In genomic region chr12:124523071-124523470, GRCh38 we compare ENCODE assay signal across 10 cellular contexts. TPM values are rescaled to one million over a fixed set of nuclear protein-coding genes. Genes with fewer than 3 reads are reported as not detected.
A peak's percentile ranks its signal among the peaks of the same experiment; 100 is the strongest.
DNase-seq lines count a peak whose midpoint lies in the region; ATAC-seq and TF ChIP-seq lines count a peak whose summit lies in the region.
"Had no signal": no experiment of that assay in that cellular context is flagged by ENCODE, and none has a peak within 500 bp of the region (broad histone marks: within the 10 kb centered on the region; RNA-seq: fewer than 3 reads in every experiment).

No MANE protein-coding gene starts in this region.

- H3K4me3 ChIP-seq in coronary artery (no peak overlapping the region), PC-9 (no peak overlapping the region)

- DNase-seq in H4 (ENCODE audit: low spot score) (peak; percentile 51), NCI-H2227 treated with DMSO at 0.1 percent for 48 hours (lab: John Stamatoyannopoulos, UW) (peak; percentile 6), coronary artery (ENCODE audit: low spot score) (no peak), renal cortical epithelial cell (ENCODE audit: low read depth) (peak; percentile 53), PC-9 (no peak)
- no peak for DNase-seq in activated CD4-positive, CD25-positive, alpha-beta regulatory T cell (lab: John Stamatoyannopoulos, UW)
- DNase-seq: activated naive CD4-positive, alpha-beta T cell treated with anti-CD3 and anti-CD28 coated beads, Interleukin-2, amount 10 ng/mL, durations not matched to agents 7 days and 5 days; stimulated activated CD4-positive, alpha-beta T cell treated with anti-CD3 and anti-CD28 coated beads, Interleukin-2, amount 100 ng/mL, for 48 hours had no signal

- peaks cover 42% of the 10 kb centered on the region for H3K4me1 ChIP-seq in PC-9 (replicated peaks; ENCODE audit: insufficient read depth)

- H3K27me3 ChIP-seq in PC-9 (ENCODE audit: insufficient read depth, low read depth), result no peaks in the 10 kb centered on the region

- no peak overlapping the region for H3K4me2 ChIP-seq in PC-9

- H3K36me3 ChIP-seq in PC-9 (ENCODE audit: low read depth), result no peaks in the 10 kb centered on the region

- CTCF ChIA-PET in PC-9 (lab: Charles Lee), result no interaction called here

- no peaks in the 10 kb centered on the region for H3K9me2 ChIP-seq in PC-9 (ENCODE audit: insufficient read depth)

- peaks cover 44% of the 10 kb centered on the region for H3F3A ChIP-seq in PC-9 (ENCODE audit: insufficient read depth, low read depth)

- POLR2A ChIA-PET in PC-9 (lab: Charles Lee; ENCODE audit: unreplicated experiment), result no interaction called here

- intact Hi-C loops in PC-9 (cut with micrococcal nuclease; ENCODE audit: unreplicated experiment), result no loop called here

- peaks cover 38% of the 10 kb centered on the region for H4K20me1 ChIP-seq in PC-9 (ENCODE audit: insufficient read depth)

- no peak overlapping the region for H2AFZ ChIP-seq in PC-9

- BruUV-seq in PC-9 (replicated peaks; lab: Mats Ljungman, UMichigan), result no TSS peak

- no peaks in the 10 kb centered on the region for H3K9me3 ChIP-seq in PC-9 (ENCODE audit: insufficient read depth, low read depth)

- ATAC-seq in HG03045 (IDR thresholded peaks at IDR 0.05; ENCODE audit: unreplicated experiment), result no peak
- no peak for ATAC-seq in SK-N-SH treated with all-trans-retinoic acid at 6 μM for 48 hours

- H3K79me2 ChIP-seq in PC-9 (ENCODE audit: low read depth), result peaks cover 77% of the 10 kb centered on the region

- H3K27ac ChIP-seq in coronary artery (peak overlapping the region; percentile 22 to 78), PC-9 (no peak overlapping the region)

- TF ChIP-seq CTCF in coronary artery (IDR thresholded peaks at IDR 0.05), result no peak
- TF ChIP-seq CTCF in PC-9 (conservative IDR thresholded peaks at IDR 0.05), result no peak

TF ChIP-seq in SK-N-SH treated with all-trans-retinoic acid at 6 μM for 48 hours, 23 proteins besides CTCF, POLR2A, EP300 and RAD21:
- TF ChIP-seq PATZ1 (CRISPR knock-in tag; IDR thresholded peaks at IDR 0.05; ENCODE audit: borderline replicate concordance) (no peak), CREB5 (CRISPR knock-in tag; IDR thresholded peaks at IDR 0.05; ENCODE audit: low read depth) (no peak), PPARA (CRISPR knock-in tag; IDR thresholded peaks at IDR 0.05; ENCODE audit: borderline replicate concordance) (no peak), GLIS3 (CRISPR knock-in tag; IDR thresholded peaks at IDR 0.05) (no peak)

RNA-seq across cellular contexts. Expression of gene NCOR2, which starts 44.3 kb away (rescaled TPM):
- 17.9 and 21.5 TPM in 2 replicates for total RNA-seq in H4 (2014; rRNA removed; shearing (Covaris generic))
- total RNA-seq in renal cortical epithelial cell, result 29.3 and 174 TPM in 2 replicates
- 319 and 368 TPM in 2 replicates for total RNA-seq in PC-9 (2021)

Comparison
In these comparisons a context has a peak if more than half of its experiments do, and no peak if none do; other contexts are left out.
1. DNase-seq: peak in H4 (single experiment), NCI-H2227 treated with DMSO at 0.1 percent for 48 hours (single experiment) and renal cortical epithelial cell (single experiment); none in coronary artery (single experiment), PC-9 (0 of 2) and activated CD4-positive, CD25-positive, alpha-beta regulatory T cell (0 of 4).